8 cellular contexts compared by ENCODE assay signal in genomic region chr10:26269754-26270153, GRCh38. TPM values are rescaled to one million over a fixed set of nuclear protein-coding genes. Genes with fewer than 3 reads are reported as not detected.
A peak's percentile ranks its signal among the peaks of the same experiment; 100 is the strongest.
DNase-seq lines count a peak whose midpoint lies in the region; ATAC-seq, FAIRE-seq and TF ChIP-seq lines count a peak whose summit lies in the region.

No MANE protein-coding gene starts in this region.

- H3K4me2 ChIP-seq in HepG2 (ENCODE audit: low read depth, low read length): no peak overlapping the region

- TF ChIP-seq POLR2A in HepG2 (IDR thresholded peaks at IDR 0.05; ENCODE audit: insufficient read depth in 1 of 2, low read depth in 2 of 2, low read length in 2 of 2): no peak

- H3K27ac ChIP-seq in SK-N-MC (no peak overlapping the region), HepG2 (ENCODE audit: extremely low read length, insufficient read depth, low read length) (no peak overlapping the region)

- H3K9me3 ChIP-seq in SK-N-MC (ENCODE audit: low read depth, low read length): no peaks in the 10 kb centered on the region
- H3K9me3 ChIP-seq in HepG2 (ENCODE audit: low read length): no peaks in the 10 kb centered on the region

- H4K20me1 ChIP-seq in HepG2 (ENCODE audit: insufficient read depth, low read length): no peaks in the 10 kb centered on the region

- peak; percentile 88 for ATAC-seq in HepG2
- no peak for ATAC-seq in HG02870 (IDR thresholded peaks at IDR 0.05; ENCODE audit: unreplicated experiment)
- ATAC-seq in GM18861 (IDR thresholded peaks at IDR 0.05; ENCODE audit: unreplicated experiment): no peak
- ATAC-seq in left cardiac atrium: no peak

- FAIRE-seq in HepG2 (lab: Jason Lieb, UNC): peak; percentile 56

- H3K4me1 ChIP-seq in HepG2 (ENCODE audit: insufficient read depth, low read length): no peaks in the 10 kb centered on the region

- no peak for TF ChIP-seq EP300 in HepG2 (IDR thresholded peaks at IDR 0.05; ENCODE audit: low read depth in 2 of 2, low read length in 2 of 2)
- no peak for TF ChIP-seq EP300 in HepG2 (CRISPR knock-in tag; IDR thresholded peaks at IDR 0.05; ENCODE audit: borderline replicate concordance)

- no peak overlapping the region for H2AFZ ChIP-seq in HepG2 (ENCODE audit: low read length)

- H3K79me2 ChIP-seq in HepG2 (ENCODE audit: insufficient read depth, low read length): no peaks in the 10 kb centered on the region

- POLR2A ChIA-PET in HepG2 (lab: Yijun Ruan, JAX): no interaction called here

- 18% methylated on average over 8 of the region's 8 CpGs for WGBS in HepG2 (ENCODE audit: low lambda C conversion rate)

- H3K36me3 ChIP-seq in SK-N-MC (ENCODE audit: insufficient read depth, low read length) (no peaks in the 10 kb centered on the region), HepG2 (replicated peaks in 1 of 2; ENCODE audit: control insufficient read depth in 1 of 2, insufficient read depth in 2 of 2, low read length in 2 of 2) (no peaks in the 10 kb centered on the region)

- CTCF ChIA-PET in HepG2 (lab: Yijun Ruan, JAX; ENCODE audit: low intra/inter-chr PET ratio, low total read pairs): interaction anchor here (1.2 to 1.8 kb wide), 3 partner anchors 394 to 544 kb away, joined by 4 to 10 read pairs (median 5); no protein-coding TSS in a partner anchor

- intact Hi-C loops in HepG2 (cut with micrococcal nuclease; ENCODE audit: unreplicated experiment): no loop called here
- intact Hi-C loops in left cardiac atrium (cut with DNase I): no loop called here

- no peak overlapping the region for H3K9ac ChIP-seq in SK-N-MC (ENCODE audit: insufficient read length)
- H3K9ac ChIP-seq in HepG2 (ENCODE audit: insufficient read depth, low read depth, low read length): no peak overlapping the region

- BruUV-seq in HepG2 (replicated peaks; lab: Mats Ljungman, UMichigan): no TSS peak

- in situ Hi-C loops in HepG2 (cut with HindIII; ENCODE audit: extremely low pct_ligation_motif_present, low pct_unique_long_range_greater_than_20kb): loop anchor here (5.0 to 25.0 kb wide), 2 partner anchors 397 to 532 kb away; no protein-coding TSS in a partner anchor

- peak; percentile 7 for DNase-seq in ELF-1 (ENCODE audit: low read depth, low spot score)
- DNase-seq in SK-N-MC (ENCODE audit: low read depth, low spot score): peak; percentile 22
- DNase-seq in HepG2 (ENCODE audit: low spot score): peak; percentile 38
- DNase-seq in CD1c-positive myeloid dendritic cell (ENCODE audit: extremely low spot score): no peak
- DNase-seq in left cardiac atrium: no peak

- H3K4me3 ChIP-seq in SK-N-MC: peak overlapping the region; percentile 59; the same call in 1 of the 2 replicates
- no peak overlapping the region for H3K4me3 ChIP-seq in HepG2 (replicated peaks in 1 of 3; ENCODE audit: insufficient read depth in 1 of 3, low read depth in 2 of 3, low read length in 3 of 3)

- TF ChIP-seq RAD21 in HepG2 (CRISPR knock-in tag; IDR thresholded peaks at IDR 0.05): 0 out of 2 replicates have a peak, but pooled peaks have one; percentile 16

- peak; percentile 47; the same call in 1 of the 2 replicates for TF ChIP-seq CTCF in LNCAP (IDR thresholded peaks at IDR 0.05)
- TF ChIP-seq CTCF in HepG2 (CRISPR knock-in tag; IDR thresholded peaks at IDR 0.05): peak; percentile 65

- H3K27me3 ChIP-seq in HepG2 (ENCODE audit: control insufficient read depth in 1 of 2, insufficient read depth in 2 of 2, low read length in 2 of 2): peaks cover 0 to 3% of the 10 kb centered on the region in 2 experiments; a peak in 1 of 5 replicates

TF ChIP-seq in HepG2, 621 proteins besides CTCF, POLR2A, EP300 and RAD21:
- TF ChIP-seq STAG1 (CRISPR knock-in tag; IDR thresholded peaks at IDR 0.05) (peak; percentile 78), ZNF225 (CRISPR knock-in tag; IDR thresholded peaks at IDR 0.05) (no peak)

RNA-seq across cellular contexts. Expression of gene GAD2, which starts 53.2 kb away (rescaled TPM):
- total RNA-seq in HepG2 (2016; rRNA removed; fragmentation: Illumina TruSeq; extraction: Trizol): not detected in 2 replicates
- total RNA-seq in HepG2 (2016; cell fraction: cytosol; rRNA removed; fragmentation: Illumina TruSeq; extraction: Trizol; ENCODE audit: low read depth): not detected in 2 replicates
- not detected in 2 replicates for total RNA-seq in HepG2 (2016; cell fraction: insoluble cytoplasmic fraction; rRNA removed; fragmentation: Illumina TruSeq; extraction: Trizol)
- not detected in 2 replicates for total RNA-seq in HepG2 (2016; cell fraction: membrane; rRNA removed; fragmentation: Illumina TruSeq; extraction: Trizol)
- not detected in 2 replicates for total RNA-seq in HepG2 (2016; cell fraction: nucleus; rRNA removed; fragmentation: Illumina TruSeq; extraction: Trizol)
- polyA plus RNA-seq in HepG2 (2011; rRNA removed): not detected in 2 replicates
- not detected in 2 replicates for polyA plus RNA-seq in HepG2 (2011; cell fraction: cytosol; rRNA removed)
- polyA plus RNA-seq in HepG2 (2011; cell fraction: nucleus; rRNA removed): not detected in 2 replicates
- not detected in 2 replicates for polyA plus RNA-seq in HepG2 (2012)
- polyA plus RNA-seq in HepG2 (2016; cell fraction: cytosol; fragmentation: Illumina TruSeq; extraction: Trizol; ENCODE audit: low read depth): not detected in 2 replicates
- polyA plus RNA-seq in HepG2 (2016; cell fraction: insoluble cytoplasmic fraction; fragmentation: Illumina TruSeq; extraction: Trizol; ENCODE audit: low read depth): not detected in 2 replicates
- not detected in 2 replicates for polyA plus RNA-seq in HepG2 (2016; cell fraction: membrane; fragmentation: Illumina TruSeq; extraction: Trizol; ENCODE audit: low read depth)
- not detected in 2 replicates for polyA plus RNA-seq in HepG2 (2016; cell fraction: nucleus; fragmentation: Illumina TruSeq; extraction: Trizol; ENCODE audit: insufficient read depth, low read depth)
- not detected in 2 replicates for polyA minus RNA-seq in HepG2 (2011; rRNA and poly(A)+ RNA removed; ENCODE audit: low replicate concordance)
- not detected in 2 replicates for polyA minus RNA-seq in HepG2 (2011; cell fraction: cytosol; rRNA and poly(A)+ RNA removed)
- not detected in 2 replicates for polyA minus RNA-seq in HepG2 (2011; cell fraction: nucleus; rRNA and poly(A)+ RNA removed)
- not detected for total RNA-seq in left cardiac atrium

Comparison
In these comparisons a context has a peak if more than half of its experiments do, and no peak if none do; other contexts are left out.
1. DNase-seq: peak in ELF-1 (single experiment), SK-N-MC (single experiment) and HepG2 (single experiment); none in CD1c-positive myeloid dendritic cell (single experiment) and left cardiac atrium (single experiment).